In the genomic region with DNA sequence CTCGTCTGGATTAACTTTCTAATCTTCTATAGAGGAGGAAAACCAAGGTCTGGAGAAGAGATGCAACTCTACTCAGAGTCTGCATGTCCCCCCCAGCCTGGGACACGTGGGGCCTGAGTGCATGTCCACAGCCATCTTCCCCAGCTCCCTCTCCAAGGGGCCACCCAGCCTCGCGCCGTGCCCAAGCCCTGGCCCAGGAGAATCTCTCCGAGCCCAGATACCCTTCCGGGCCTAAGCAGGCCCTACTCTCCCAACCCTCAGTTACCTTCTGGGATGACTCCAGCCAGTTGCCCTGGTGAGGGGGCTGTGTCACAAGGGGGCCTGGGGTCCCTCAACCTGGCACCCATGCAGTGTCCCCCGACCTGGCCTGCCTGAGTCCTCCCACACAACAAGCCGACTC, we compare ENCODE assay signal across 1 cellular context.
TF ChIP-seq lines count a peak whose summit lies in the region.

No MANE protein-coding gene starts in this region.

TF ChIP-seq in WTC11, 78 proteins besides CTCF, POLR2A, EP300 and RAD21 (continued from another document):
- no peak for TF ChIP-seq ERG (CRISPR knock-in tag; IDR thresholded peaks at IDR 0.05)
- no peak for TF ChIP-seq RELA (CRISPR knock-in tag; IDR thresholded peaks at IDR 0.05; ENCODE audit: borderline replicate concordance)
- TF ChIP-seq NFE2L1 (CRISPR knock-in tag; IDR thresholded peaks at IDR 0.05), result no peak
- TF ChIP-seq AFF4 (CRISPR knock-in tag; IDR thresholded peaks at IDR 0.05; ENCODE audit: borderline replicate concordance), result no peak
- no peak for TF ChIP-seq GRHL2 (CRISPR knock-in tag; IDR thresholded peaks at IDR 0.05; ENCODE audit: insufficient replicate concordance, severe bottlenecking)
- TF ChIP-seq ZNF138 (CRISPR knock-in tag; conservative IDR thresholded peaks at IDR 0.05), result no peak
- TF ChIP-seq PRDM15 (CRISPR knock-in tag; IDR thresholded peaks at IDR 0.05), result no peak
- no peak for TF ChIP-seq ZMAT4 (CRISPR knock-in tag; IDR thresholded peaks at IDR 0.05)
- TF ChIP-seq NFATC4 (CRISPR knock-in tag; IDR thresholded peaks at IDR 0.05), result no peak
- TF ChIP-seq, protein P1, sequence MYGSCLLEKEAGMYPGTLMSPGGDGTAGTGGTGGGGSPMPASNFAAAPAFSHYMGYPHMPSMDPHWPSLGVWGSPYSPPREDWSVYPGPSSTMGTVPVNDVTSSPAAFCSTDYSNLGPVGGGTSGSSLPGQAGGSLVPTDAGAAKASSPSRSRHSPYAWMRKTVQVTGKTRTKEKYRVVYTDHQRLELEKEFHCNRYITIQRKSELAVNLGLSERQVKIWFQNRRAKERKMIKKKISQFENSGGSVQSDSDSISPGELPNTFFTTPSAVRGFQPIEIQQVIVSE (CRISPR knock-in tag; IDR thresholded peaks at IDR 0.05; ENCODE audit: borderline replicate concordance), result no peak
- TF ChIP-seq ATF6 (CRISPR knock-in tag; IDR thresholded peaks at IDR 0.05), result no peak
- TF ChIP-seq FOXK1 (CRISPR knock-in tag; IDR thresholded peaks at IDR 0.05), result no peak
- no peak for TF ChIP-seq HMGA2 (CRISPR knock-in tag; IDR thresholded peaks at IDR 0.05)
- TF ChIP-seq ZNF121 (CRISPR knock-in tag; IDR thresholded peaks at IDR 0.05), result no peak
- TF ChIP-seq CREB1 (CRISPR knock-in tag; IDR thresholded peaks at IDR 0.05), result no peak
